In genomic region chr6:160767647-160768019, GRCh38 we compare ENCODE assay signal across 9 cellular contexts.
DNase-seq lines count a peak whose midpoint lies in the region; ATAC-seq and TF ChIP-seq lines count a peak whose summit lies in the region.
"Had no signal": no experiment of that assay in that cellular context is flagged by ENCODE, and none has a peak within 500 bp of the region (broad histone marks: within the 10 kb centered on the region; RNA-seq: fewer than 3 reads in every experiment).

No MANE protein-coding gene starts in this region.

- H3K9me3 ChIP-seq in heart left ventricle (peaks cover 0 to 4% (median 2%) of the 10 kb centered on the region in 12 donors), hepatocyte (ENCODE audit: low read depth) (no peaks in the 10 kb centered on the region), vagina (no peaks in the 10 kb centered on the region)
- H3K9me3 ChIP-seq: right lobe of liver had no signal

- 45 to 50% (median 47%) methylated on average over 5 of the region's 5 CpGs for WGBS in heart left ventricle, 4 donors
- WGBS in hepatocyte (ENCODE audit: low lambda C conversion rate, missing lambda C conversion rate), result 40% methylated on average over 5 of the region's 5 CpGs

- peaks cover 0 to 33% (median 14%) of the 10 kb centered on the region in 9 donors for H3K27me3 ChIP-seq in heart left ventricle
- no peaks in the 10 kb centered on the region for H3K27me3 ChIP-seq in hepatocyte
- H3K27me3 ChIP-seq in vagina, result no peaks in the 10 kb centered on the region
- H3K27me3 ChIP-seq: right lobe of liver had no signal

- no peak overlapping the region for H2AFZ ChIP-seq in hepatocyte

- H3K27ac ChIP-seq in heart left ventricle (no peak overlapping the region), hepatocyte (no peak overlapping the region), vagina (no peak overlapping the region)
- H3K27ac ChIP-seq: right lobe of liver had no signal

- peak overlapping the region; percentile 85 for H3K4me2 ChIP-seq in hepatocyte

- TF ChIP-seq POLR2A in heart left ventricle (IDR thresholded peaks at IDR 0.05) (no peak), vagina (IDR thresholded peaks at IDR 0.05) (no peak)

- no peaks in the 10 kb centered on the region for H3K9me2 ChIP-seq in hepatocyte (replicated peaks; ENCODE audit: insufficient read depth)

- peak overlapping the region in 8 of 12 donors; percentile 37 to 52 (median 44) for H3K4me3 ChIP-seq in heart left ventricle
- H3K4me3 ChIP-seq in hepatocyte, result no peak overlapping the region
- H3K4me3 ChIP-seq in vagina, result peak overlapping the region; percentile 50

- H3K79me2 ChIP-seq in hepatocyte, result no peaks in the 10 kb centered on the region

- ATAC-seq in heart left ventricle (no peak), HG03520 (IDR thresholded peaks at IDR 0.05; ENCODE audit: unreplicated experiment) (peak; percentile 7)

- intact Hi-C loops in heart left ventricle (cut with DNase I), result loop anchor here in 1 of 10 donors (5.0 kb wide), 1 partner anchor 250 kb away; no protein-coding TSS in a partner anchor
- intact Hi-C loops in cardiac septum (cut with DNase I), result no loop called here
- intact Hi-C loops in vagina (cut with DNase I), result no loop called here

- H3K36me3 ChIP-seq in heart left ventricle (no peaks in the 10 kb centered on the region), hepatocyte (replicated peaks; ENCODE audit: insufficient read depth, low read depth) (no peaks in the 10 kb centered on the region), vagina (no peaks in the 10 kb centered on the region)
- H3K36me3 ChIP-seq: right lobe of liver had no signal

- TF ChIP-seq CTCF in heart left ventricle (IDR thresholded peaks at IDR 0.05) (no peak), hepatocyte (IDR thresholded peaks at IDR 0.05; ENCODE audit: poor library complexity) (no peak), vagina (IDR thresholded peaks at IDR 0.05) (no peak)

- no peak for DNase-seq in heart left ventricle
- no peak for DNase-seq in cardiac septum (ENCODE audit: low spot score)
- no peak for DNase-seq in hepatocyte (ENCODE audit: low spot score)
- no peak for DNase-seq in vagina (ENCODE audit: extremely low spot score in 2 of 2)
- no peak for DNase-seq in SW 1271 (lab: John Stamatoyannopoulos, UW)
- no peak for DNase-seq in 8988T
- no peak for DNase-seq in hepatic stellate cell (ENCODE audit: low spot score)

- H3K4me1 ChIP-seq in heart left ventricle, result peaks cover 0 to 11% (median 0%) of the 10 kb centered on the region in 12 donors
- no peaks in the 10 kb centered on the region for H3K4me1 ChIP-seq in hepatocyte (ENCODE audit: insufficient read depth)
- peaks cover 14% of the 10 kb centered on the region for H3K4me1 ChIP-seq in vagina

- H4K20me1 ChIP-seq in hepatocyte (ENCODE audit: insufficient read depth, poor library complexity, severe bottlenecking), result no peaks in the 10 kb centered on the region
